Comparison of ENCODE assay signal across 1 cellular context in genomic region chr2:145800201-145801091, GRCh38.
TF ChIP-seq lines count a peak whose summit lies in the region.

No MANE protein-coding gene starts in this region.

TF ChIP-seq in HepG2, 621 proteins besides CTCF, POLR2A, EP300 and RAD21 (continued from another document):
- peak; percentile 40; the same call in 1 of the 2 replicates for TF ChIP-seq TFDP1 (CRISPR knock-in tag; IDR thresholded peaks at IDR 0.05; ENCODE audit: borderline replicate concordance)
- no peak for TF ChIP-seq ZNF749 (CRISPR knock-in tag; IDR thresholded peaks at IDR 0.05; ENCODE audit: borderline replicate concordance)
- no peak for TF ChIP-seq TCF12 (IDR thresholded peaks at IDR 0.05)
- TF ChIP-seq TCF12 (CRISPR knock-in tag; IDR thresholded peaks at IDR 0.05), result peak; percentile 91
- TF ChIP-seq ZNF552 (CRISPR knock-in tag; IDR thresholded peaks at IDR 0.05; ENCODE audit: borderline replicate concordance), result peak; percentile 68; the same call in 1 of the 2 replicates
- TF ChIP-seq XRCC5 (optimal IDR thresholded peaks at IDR 0.05; ENCODE audit: low read length), result peak; percentile 35
- peak; percentile 99 for TF ChIP-seq ZNF317 (CRISPR knock-in tag; IDR thresholded peaks at IDR 0.05)
- TF ChIP-seq ZNF800 (CRISPR knock-in tag; IDR thresholded peaks at IDR 0.05), result peak; percentile 87
- TF ChIP-seq ZKSCAN5 (CRISPR knock-in tag; IDR thresholded peaks at IDR 0.05), result 0 out of 2 replicates have a peak, but pooled peaks have one; percentile 33
- peak; percentile 80 for TF ChIP-seq STAT5B (CRISPR knock-in tag; IDR thresholded peaks at IDR 0.05)
- peak; percentile 100 for TF ChIP-seq HNF1A (IDR thresholded peaks at IDR 0.05; ENCODE audit: low read depth)
- TF ChIP-seq HNF1A (CRISPR knock-in tag; IDR thresholded peaks at IDR 0.05; ENCODE audit: borderline replicate concordance), result peak; percentile 100
- peak; percentile 78 for TF ChIP-seq SMARCC2 (IDR thresholded peaks at IDR 0.05)
- 0 out of 2 replicates have a peak, but pooled peaks have one; percentile 16 for TF ChIP-seq PRDM15 (CRISPR knock-in tag; IDR thresholded peaks at IDR 0.05)
- 0 out of 2 replicates have a peak, but pooled peaks have one; percentile 54 for TF ChIP-seq ZNF558 (CRISPR knock-in tag; IDR thresholded peaks at IDR 0.05; ENCODE audit: borderline replicate concordance)
- no peak for TF ChIP-seq ZNF75D (CRISPR knock-in tag; IDR thresholded peaks at IDR 0.05; ENCODE audit: borderline replicate concordance)
- TF ChIP-seq CC2D1A (CRISPR knock-in tag; IDR thresholded peaks at IDR 0.05), result no peak
- TF ChIP-seq ZNF503 (CRISPR knock-in tag; IDR thresholded peaks at IDR 0.05), result peak; percentile 99
- peak; percentile 40 for TF ChIP-seq MNT (IDR thresholded peaks at IDR 0.05)
- TF ChIP-seq NCOA2 (CRISPR knock-in tag; IDR thresholded peaks at IDR 0.05), result peak; percentile 99
- 0 out of 2 replicates have a peak, but pooled peaks have one; percentile 69 for TF ChIP-seq WIZ (CRISPR knock-in tag; IDR thresholded peaks at IDR 0.05)
- no peak for TF ChIP-seq BATF2 (CRISPR knock-in tag; IDR thresholded peaks at IDR 0.05)
- peak; percentile 91 for TF ChIP-seq HHEX (CRISPR knock-in tag; IDR thresholded peaks at IDR 0.05)
- no peak for TF ChIP-seq HDAC6 (IDR thresholded peaks at IDR 0.05; ENCODE audit: low read depth, low read length)
- TF ChIP-seq ZNF629 (CRISPR knock-in tag; conservative IDR thresholded peaks at IDR 0.05), result peak; percentile 68; the same call in 1 of the 2 replicates
- TF ChIP-seq BRCA1 (CRISPR knock-in tag; IDR thresholded peaks at IDR 0.05), result peak; percentile 69
- TF ChIP-seq FOXJ3 (CRISPR knock-in tag; IDR thresholded peaks at IDR 0.05; ENCODE audit: borderline replicate concordance), result peak; percentile 100
- peak; percentile 88 for TF ChIP-seq FOXP1 (IDR thresholded peaks at IDR 0.05)
- TF ChIP-seq FOXP1 (CRISPR knock-in tag; IDR thresholded peaks at IDR 0.05), result peak; percentile 98
- peak; percentile 71; the same call in 1 of the 2 replicates for TF ChIP-seq RBAK (CRISPR knock-in tag; IDR thresholded peaks at IDR 0.05)
- no peak for TF ChIP-seq MAZ (IDR thresholded peaks at IDR 0.05; ENCODE audit: borderline replicate concordance, low read depth, low read length)
- TF ChIP-seq MAZ (CRISPR knock-in tag; IDR thresholded peaks at IDR 0.05; ENCODE audit: low read depth), result no peak
- peak; percentile 90 for TF ChIP-seq NR2F6 (IDR thresholded peaks at IDR 0.05)
- peak; percentile 94 for TF ChIP-seq NR2F6 (CRISPR knock-in tag; IDR thresholded peaks at IDR 0.05)
- peak; percentile 89 for TF ChIP-seq KAT8 (CRISPR knock-in tag; IDR thresholded peaks at IDR 0.05)
- peak; percentile 68; the same call in 1 of the 2 replicates for TF ChIP-seq ATF7-NPFF (CRISPR knock-in tag; IDR thresholded peaks at IDR 0.05; ENCODE audit: low read depth)
- 0 out of 2 replicates have a peak, but pooled peaks have one; percentile 53 for TF ChIP-seq SMAD9 (CRISPR knock-in tag; IDR thresholded peaks at IDR 0.05)
- TF ChIP-seq AKAP8 (CRISPR knock-in tag; IDR thresholded peaks at IDR 0.05), result peak; percentile 65; the same call in 1 of the 2 replicates
